9 cellular contexts compared by ENCODE assay signal in the genomic region with DNA sequence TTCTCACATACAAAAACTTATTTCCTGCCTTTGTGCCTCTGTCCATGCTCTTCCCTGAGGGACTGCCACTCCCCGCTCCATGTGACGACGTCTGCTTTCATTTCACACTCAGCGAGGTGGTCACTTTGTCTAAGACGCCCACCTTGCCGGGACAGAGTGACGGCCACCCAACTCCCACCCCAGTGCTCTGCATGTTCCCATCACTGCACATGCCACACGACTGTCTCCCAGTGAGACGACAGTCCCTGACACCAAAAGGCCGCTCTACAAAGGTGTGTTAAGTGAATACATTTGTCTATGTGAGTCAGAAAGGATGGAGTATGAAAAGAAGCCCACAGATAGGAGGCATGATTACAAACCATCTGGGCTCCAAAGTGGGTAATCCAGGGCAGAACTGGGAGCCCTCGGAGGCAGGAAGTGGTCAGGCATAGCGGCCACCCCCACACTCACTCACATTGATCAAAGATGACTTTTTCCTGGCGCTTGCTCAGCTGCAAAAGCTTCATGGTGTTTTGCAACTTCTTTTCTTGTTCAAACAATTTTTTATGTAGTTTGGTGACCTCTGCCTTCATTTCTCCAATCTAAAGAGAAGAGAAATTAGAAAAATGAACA.
DNase-seq lines count a peak whose midpoint lies in the region; ATAC-seq and TF ChIP-seq lines count a peak whose summit lies in the region.
"Had no signal": no experiment of that assay in that cellular context is flagged by ENCODE, and none has a peak within 500 bp of the region (broad histone marks: within the 10 kb centered on the region; RNA-seq: fewer than 3 reads in every experiment).

No MANE protein-coding gene starts in this region.

- H3K9ac ChIP-seq in skeletal muscle satellite cell (ENCODE audit: low read depth, low read length): peak overlapping the region; percentile 70

- DNase-seq in GM04504 (ENCODE audit: low read depth) (peak; percentile 81), HUDEP-2 (lab: John Stamatoyannopoulos, UW; ENCODE audit: unreplicated experiment in 76 of 76) (no peak), pons (ENCODE audit: low spot score) (no peak), NCI-H1105 treated with DMSO at 0.1 percent for 48 hours (lab: John Stamatoyannopoulos, UW) (no peak)
- DNase-seq: stomach had no signal

- ATAC-seq in SK-N-SH treated with all-trans-retinoic acid at 6 μM for 48 hours: peak; percentile 94
- no peak for ATAC-seq in GM19397 (IDR thresholded peaks at IDR 0.05; ENCODE audit: unreplicated experiment)

- no peaks in the 10 kb centered on the region for H3K9me3 ChIP-seq in skeletal muscle satellite cell (replicated peaks; ENCODE audit: low read length)
- H3K9me3 ChIP-seq: stomach had no signal

- intact Hi-C loops in dendritic cell treated with granulocyte-macrophage colony-stimulating factor and Interleukin-4, amounts not matched to agents 40 ng/mL and 50 ng/mL, for 4 days (cut with micrococcal nuclease): no loop called here

- H3K4me1 Mint-ChIP-seq in dendritic cell treated with granulocyte-macrophage colony-stimulating factor and Interleukin-4, amounts not matched to agents 40 ng/mL and 50 ng/mL, for 4 days (ENCODE audit: low read depth): peaks cover 20% of the 10 kb centered on the region

- H3K27me3 Mint-ChIP-seq in dendritic cell treated with granulocyte-macrophage colony-stimulating factor and Interleukin-4, amounts not matched to agents 40 ng/mL and 50 ng/mL, for 4 days: no peaks in the 10 kb centered on the region

- H3K27me3 ChIP-seq in skeletal muscle satellite cell (ENCODE audit: control insufficient read depth, insufficient read depth, low read length): no peaks in the 10 kb centered on the region
- H3K27me3 ChIP-seq: stomach had no signal

- no peaks in the 10 kb centered on the region for H3K9me3 Mint-ChIP-seq in dendritic cell treated with granulocyte-macrophage colony-stimulating factor and Interleukin-4, amounts not matched to agents 40 ng/mL and 50 ng/mL, for 4 days

- peaks cover 62% of the 10 kb centered on the region for H3K4me1 ChIP-seq in skeletal muscle satellite cell (ENCODE audit: control insufficient read depth, insufficient read depth, low read length)
- H3K4me1 ChIP-seq: stomach had no signal

- H3K4me2 ChIP-seq in skeletal muscle satellite cell (ENCODE audit: low read length): peak overlapping the region; percentile 41

- peak overlapping the region; percentile 8 for H3K27ac Mint-ChIP-seq in dendritic cell treated with granulocyte-macrophage colony-stimulating factor and Interleukin-4, amounts not matched to agents 40 ng/mL and 50 ng/mL, for 4 days

- H3K4me3 ChIP-seq in skeletal muscle satellite cell (ENCODE audit: low read length): no peak overlapping the region
- H3K4me3 ChIP-seq: stomach had no signal

- H3K36me3 ChIP-seq in skeletal muscle satellite cell (ENCODE audit: insufficient read depth, low read length): peaks cover 83% of the 10 kb centered on the region

- H3K36me3 Mint-ChIP-seq in dendritic cell treated with granulocyte-macrophage colony-stimulating factor and Interleukin-4, amounts not matched to agents 40 ng/mL and 50 ng/mL, for 4 days (ENCODE audit: low read depth): peaks cover 60% of the 10 kb centered on the region

- H3K4me3 Mint-ChIP-seq in dendritic cell treated with granulocyte-macrophage colony-stimulating factor and Interleukin-4, amounts not matched to agents 40 ng/mL and 50 ng/mL, for 4 days: no peak overlapping the region

TF ChIP-seq in SK-N-SH treated with all-trans-retinoic acid at 6 μM for 48 hours, 23 proteins besides CTCF, POLR2A, EP300 and RAD21:
- TF ChIP-seq RARB (CRISPR knock-in tag; IDR thresholded peaks at IDR 0.05) (no peak), SNAI2 (CRISPR knock-in tag; IDR thresholded peaks at IDR 0.05) (no peak), CSRNP3 (CRISPR knock-in tag; IDR thresholded peaks at IDR 0.05) (no peak), ISL1 (CRISPR knock-in tag; IDR thresholded peaks at IDR 0.05) (no peak), ZFP3 (CRISPR knock-in tag; IDR thresholded peaks at IDR 0.05) (no peak), ZNF8 (CRISPR knock-in tag; IDR thresholded peaks at IDR 0.05) (no peak), GLIS3 (CRISPR knock-in tag; IDR thresholded peaks at IDR 0.05) (no peak), ZNF70 (CRISPR knock-in tag; IDR thresholded peaks at IDR 0.05) (no peak), CSDC2 (CRISPR knock-in tag; IDR thresholded peaks at IDR 0.05) (no peak), ZNF565 (CRISPR knock-in tag; conservative IDR thresholded peaks at IDR 0.05; ENCODE audit: low read depth) (no peak), TCF4 (CRISPR knock-in tag; IDR thresholded peaks at IDR 0.05; ENCODE audit: borderline replicate concordance) (no peak), ARNTL (CRISPR knock-in tag; IDR thresholded peaks at IDR 0.05; ENCODE audit: borderline replicate concordance, low read depth) (no peak), BACH2 (CRISPR knock-in tag; IDR thresholded peaks at IDR 0.05; ENCODE audit: borderline replicate concordance) (no peak)
- TF ChIP-seq, protein P1, sequence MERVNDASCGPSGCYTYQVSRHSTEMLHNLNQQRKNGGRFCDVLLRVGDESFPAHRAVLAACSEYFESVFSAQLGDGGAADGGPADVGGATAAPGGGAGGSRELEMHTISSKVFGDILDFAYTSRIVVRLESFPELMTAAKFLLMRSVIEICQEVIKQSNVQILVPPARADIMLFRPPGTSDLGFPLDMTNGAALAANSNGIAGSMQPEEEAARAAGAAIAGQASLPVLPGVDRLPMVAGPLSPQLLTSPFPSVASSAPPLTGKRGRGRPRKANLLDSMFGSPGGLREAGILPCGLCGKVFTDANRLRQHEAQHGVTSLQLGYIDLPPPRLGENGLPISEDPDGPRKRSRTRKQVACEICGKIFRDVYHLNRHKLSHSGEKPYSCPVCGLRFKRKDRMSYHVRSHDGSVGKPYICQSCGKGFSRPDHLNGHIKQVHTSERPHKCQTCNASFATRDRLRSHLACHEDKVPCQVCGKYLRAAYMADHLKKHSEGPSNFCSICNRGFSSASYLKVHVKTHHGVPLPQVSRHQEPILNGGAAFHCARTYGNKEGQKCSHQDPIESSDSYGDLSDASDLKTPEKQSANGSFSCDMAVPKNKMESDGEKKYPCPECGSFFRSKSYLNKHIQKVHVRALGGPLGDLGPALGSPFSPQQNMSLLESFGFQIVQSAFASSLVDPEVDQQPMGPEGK (CRISPR knock-in tag; IDR thresholded peaks at IDR 0.05; ENCODE audit: borderline replicate concordance): no peak
